In genomic region chr17:44900894-44901293, GRCh38 we compare ENCODE assay signal across 11 cellular contexts. TPM values are rescaled to one million over a fixed set of nuclear protein-coding genes. Genes with fewer than 3 reads are reported as not detected.
DNase-seq lines count a peak whose midpoint lies in the region; ATAC-seq and TF ChIP-seq lines count a peak whose summit lies in the region.
"Had no signal": no experiment of that assay in that cellular context is flagged by ENCODE, and none has a peak within 500 bp of the region (broad histone marks: within the 10 kb centered on the region; RNA-seq: fewer than 3 reads in every experiment).

No MANE protein-coding gene starts in this region.

- H3K27me3 Mint-ChIP-seq in Caco-2 (ENCODE audit: insufficient read depth, unreplicated experiment), result no peaks in the 10 kb centered on the region
- H3K27me3 Mint-ChIP-seq in central memory CD8-positive, alpha-beta T cell, result peaks cover 12% of the 10 kb centered on the region
- peaks cover 3% of the 10 kb centered on the region for H3K27me3 Mint-ChIP-seq in nephron (ENCODE audit: low read depth)
- H3K27me3 Mint-ChIP-seq: stimulated activated naive CD8-positive, alpha-beta T cell treated with anti-CD3 and anti-CD28 coated beads, Interleukin-15, Interleukin-2, amounts not matched to agents 100 ng/mL and 50 ng/mL, for 24 hours had no signal

- CTCF ChIA-PET in Caco-2 (lab: Charles Lee) (interaction anchor here (0.6 to 1.9 kb wide), 3 partner anchors 11 to 85 kb away, joined by 3 to 5 read pairs (median 3); no protein-coding TSS in a partner anchor), HEK293T (lab: Yijun Ruan, JAX) (interaction anchor here (0.7 to 3.1 kb wide), 2 partner anchors 10 to 20 kb away, joined by 3 to 16 read pairs; no protein-coding TSS in a partner anchor)

- no peak for ATAC-seq in central memory CD8-positive, alpha-beta T cell (replicated peaks; ENCODE audit: extremely low read depth, poor library complexity, severe bottlenecking)
- no peak for ATAC-seq in GM21825 (IDR thresholded peaks at IDR 0.05; ENCODE audit: unreplicated experiment)

- BruUV-seq in Caco-2 (replicated peaks; lab: Mats Ljungman, UMichigan), result no TSS peak

- DNase-seq in Caco-2, result no peak
- DNase-seq in NCI-H446 (lab: John Stamatoyannopoulos, UW), result peak; percentile 91 to 97
- DNase-seq in central memory CD8-positive, alpha-beta T cell (ENCODE audit: low spot score in 2 of 2), result no peak
- DNase-seq in activated CD4-positive, CD25-positive, alpha-beta regulatory T cell treated with anti-CD3 and anti-CD28 coated beads, Interleukin-2, amount 50 U/mL, for 72 hours, result no peak
- no peak for DNase-seq in HEK293T (ENCODE audit: extremely low spot score)
- no peak for DNase-seq in stimulated activated CD4-positive, alpha-beta T cell treated with anti-CD3 and anti-CD28 coated beads, Interleukin-2, amount 100 ng/mL, for 24 hours
- DNase-seq: naive B cell had no signal

- H3K9me3 ChIP-seq in Caco-2, result no peaks in the 10 kb centered on the region

- H3K9me3 Mint-ChIP-seq in Caco-2 (ENCODE audit: unreplicated experiment) (no peaks in the 10 kb centered on the region), nephron (no peaks in the 10 kb centered on the region)
- H3K9me3 Mint-ChIP-seq in central memory CD8-positive, alpha-beta T cell, result no peaks in the 10 kb centered on the region
- H3K9me3 Mint-ChIP-seq: naive B cell; stimulated activated naive CD8-positive, alpha-beta T cell treated with anti-CD3 and anti-CD28 coated beads, Interleukin-15, Interleukin-2, amounts not matched to agents 100 ng/mL and 50 ng/mL, for 24 hours had no signal

- H3K36me3 Mint-ChIP-seq in Caco-2 (ENCODE audit: insufficient read depth, unreplicated experiment) (peaks cover 16% of the 10 kb centered on the region), nephron (ENCODE audit: low read depth) (no peaks in the 10 kb centered on the region)
- H3K36me3 Mint-ChIP-seq in central memory CD8-positive, alpha-beta T cell (ENCODE audit: insufficient read depth), result peaks cover 15% of the 10 kb centered on the region

- POLR2A ChIA-PET in Caco-2 (lab: Charles Lee), result no interaction called here
- POLR2A ChIA-PET in HEK293T (lab: Yijun Ruan, JAX), result interaction anchor here (1.9 to 4.7 kb wide), 2 partner anchors 9 to 17 kb away, joined by 5 to 37 read pairs; no protein-coding TSS in a partner anchor

- peak overlapping the region; percentile 77 for H3K4me3 Mint-ChIP-seq in Caco-2 (ENCODE audit: unreplicated experiment)
- peak overlapping the region; percentile 84 for H3K4me3 Mint-ChIP-seq in central memory CD8-positive, alpha-beta T cell
- H3K4me3 Mint-ChIP-seq in nephron, result peak overlapping the region; percentile 96 to 97 (median 96)

- peaks cover 8% of the 10 kb centered on the region for H3K4me1 ChIP-seq in Caco-2

- H3K27ac Mint-ChIP-seq in Caco-2 (ENCODE audit: unreplicated experiment), result no peak overlapping the region
- H3K27ac Mint-ChIP-seq in central memory CD8-positive, alpha-beta T cell (ENCODE audit: low read depth), result peak overlapping the region; percentile 99
- peak overlapping the region in 2 of 3 experiments; percentile 95 to 100 for H3K27ac Mint-ChIP-seq in nephron
- H3K27ac Mint-ChIP-seq: stimulated activated naive CD8-positive, alpha-beta T cell treated with anti-CD3 and anti-CD28 coated beads, Interleukin-15, Interleukin-2, amounts not matched to agents 100 ng/mL and 50 ng/mL, for 24 hours had no signal

- no peaks in the 10 kb centered on the region for H3K27me3 ChIP-seq in Caco-2 (replicated peaks; ENCODE audit: control insufficient read depth, insufficient read depth, low read length)
- H3K27me3 ChIP-seq: cardiac muscle cell had no signal

- H3K36me3 ChIP-seq in Caco-2 (ENCODE audit: control insufficient read depth, insufficient read depth, low read length), result no peaks in the 10 kb centered on the region; the same call in 1 of the 2 replicates
- H3K36me3 ChIP-seq: cardiac muscle cell had no signal

- H3K4me1 Mint-ChIP-seq in Caco-2 (ENCODE audit: low read depth, unreplicated experiment), result peaks cover 17% of the 10 kb centered on the region
- H3K4me1 Mint-ChIP-seq in central memory CD8-positive, alpha-beta T cell, result peaks cover 24% of the 10 kb centered on the region
- H3K4me1 Mint-ChIP-seq in nephron, result peaks cover 55% of the 10 kb centered on the region

- TF ChIP-seq CTCF in Caco-2 (IDR thresholded peaks at IDR 0.05; ENCODE audit: insufficient read depth in 1 of 2, low read depth in 1 of 2, low read length in 1 of 2, severe bottlenecking in 1 of 2, unreplicated experiment in 1 of 2), result no peak
- TF ChIP-seq CTCF in nephron (IDR thresholded peaks at IDR 0.05; ENCODE audit: unreplicated experiment in 3 of 3), result no peak

- intact Hi-C loops in Caco-2 (cut with micrococcal nuclease; ENCODE audit: unreplicated experiment), result no loop called here

- H3K4me3 ChIP-seq in Caco-2 (ENCODE audit: low read depth, low read length), result no peak overlapping the region
- H3K4me3 ChIP-seq: cardiac muscle cell had no signal

TF ChIP-seq in HEK293T, 16 proteins besides CTCF, POLR2A, EP300 and RAD21:
- TF ChIP-seq ELF4 (IDR thresholded peaks at IDR 0.05) (no peak), L3MBTL2 (conservative IDR thresholded peaks at IDR 0.05) (no peak), LEF1 (IDR thresholded peaks at IDR 0.05; ENCODE audit: borderline replicate concordance) (no peak), SUZ12 (IDR thresholded peaks at IDR 0.05) (no peak), FOXK2 (IDR thresholded peaks at IDR 0.05) (no peak), NFRKB (IDR thresholded peaks at IDR 0.05) (no peak), SP1 (IDR thresholded peaks at IDR 0.05) (no peak), PKNOX1 (IDR thresholded peaks at IDR 0.05) (no peak), ZNF384 (IDR thresholded peaks at IDR 0.05) (no peak), BHLHE40 (IDR thresholded peaks at IDR 0.05; ENCODE audit: borderline replicate concordance) (no peak), FOXA1 (IDR thresholded peaks at IDR 0.05) (no peak), FOXM1 (IDR thresholded peaks at IDR 0.05; ENCODE audit: borderline replicate concordance) (no peak), CTBP1 (IDR thresholded peaks at IDR 0.05; ENCODE audit: borderline replicate concordance) (no peak), ARNT (IDR thresholded peaks at IDR 0.05) (no peak)

RNA-seq across cellular contexts. Expression of gene EFTUD2, which starts 1.6 kb away (rescaled TPM):
- 175 and 186 TPM in 2 replicates for total RNA-seq in Caco-2 (2022)

RNA-seq across cellular contexts. Expression of gene GFAP, which starts 14.4 kb away (rescaled TPM):
- not detected in 2 replicates for total RNA-seq in Caco-2 (2022)

RNA-seq across cellular contexts. Expression of gene KIF18B, which starts 46.7 kb away (rescaled TPM):
- 63.6 and 68.4 TPM in 2 replicates for total RNA-seq in Caco-2 (2022)

RNA-seq across cellular contexts. Expression of gene HIGD1B, which starts 53.2 kb away (rescaled TPM):
- not detected in 2 replicates for total RNA-seq in Caco-2 (2022)
- total RNA-seq: cardiac muscle cell had no signal

Comparison
In these comparisons a context has a peak if more than half of its experiments do, and no peak if none do; other contexts are left out.
1. DNase-seq: peak in NCI-H446 (2 of 2); none in Caco-2 (0 of 2), central memory CD8-positive, alpha-beta T cell (0 of 2), activated CD4-positive, CD25-positive, alpha-beta regulatory T cell treated with anti-CD3 and anti-CD28 coated beads, Interleukin-2, amount 50 U/mL, for 72 hours (single experiment), HEK293T (single experiment) and stimulated activated CD4-positive, alpha-beta T cell treated with anti-CD3 and anti-CD28 coated beads, Interleukin-2, amount 100 ng/mL, for 24 hours (0 of 2).
2. Peak in every context shown above with its lines, with median percentiles within 50 percentile points of each other: H3K4me3 Mint-ChIP-seq.